6 cellular contexts compared by ENCODE assay signal in the genomic region with DNA sequence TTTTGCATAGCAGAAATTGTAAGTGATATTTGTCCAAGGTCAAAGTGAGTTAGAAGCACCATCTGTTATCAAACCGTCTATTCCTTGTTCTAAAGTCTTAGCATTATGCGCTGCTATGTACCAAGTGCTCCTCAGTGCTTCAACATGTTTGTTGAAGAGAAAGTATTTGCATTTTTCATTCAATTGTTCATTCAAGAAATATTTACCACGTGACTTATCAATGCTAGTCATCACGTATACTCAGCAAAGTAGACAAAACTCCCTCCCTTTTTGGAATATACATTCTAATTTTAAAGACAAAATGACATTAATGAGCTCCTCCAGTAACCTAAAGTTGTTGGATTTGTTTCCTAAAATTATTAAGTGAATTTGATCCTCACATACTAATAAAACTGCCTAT.
"Had no signal": no experiment of that assay in that cellular context is flagged by ENCODE, and none has a peak within 500 bp of the region (broad histone marks: within the 10 kb centered on the region; RNA-seq: fewer than 3 reads in every experiment).

No MANE protein-coding gene starts in this region.

- DNase-seq: IMR-90, KBM-7, KG1 had no signal

- H3K4me2 ChIP-seq: KMS-11 had no signal

- H3K27ac ChIP-seq: HL-60, KMS-11 had no signal

- FAIRE-seq: HTR-8/SVneo had no signal

- H3K9ac ChIP-seq: KMS-11 had no signal
